ENCODE assay signal across 3 cellular contexts in genomic region chr10:75312440-75312839, GRCh38.
"Had no signal": no experiment of that assay in that cellular context is flagged by ENCODE, and none has a peak within 500 bp of the region (broad histone marks: within the 10 kb centered on the region; RNA-seq: fewer than 3 reads in every experiment).

No MANE protein-coding gene starts in this region.

- DNase-seq: GDM1, GF-D8 had no signal

- H3K4me3 ChIP-seq: GM12878 had no signal
